ENCODE assay signal across 19 cellular contexts in the genomic region with DNA sequence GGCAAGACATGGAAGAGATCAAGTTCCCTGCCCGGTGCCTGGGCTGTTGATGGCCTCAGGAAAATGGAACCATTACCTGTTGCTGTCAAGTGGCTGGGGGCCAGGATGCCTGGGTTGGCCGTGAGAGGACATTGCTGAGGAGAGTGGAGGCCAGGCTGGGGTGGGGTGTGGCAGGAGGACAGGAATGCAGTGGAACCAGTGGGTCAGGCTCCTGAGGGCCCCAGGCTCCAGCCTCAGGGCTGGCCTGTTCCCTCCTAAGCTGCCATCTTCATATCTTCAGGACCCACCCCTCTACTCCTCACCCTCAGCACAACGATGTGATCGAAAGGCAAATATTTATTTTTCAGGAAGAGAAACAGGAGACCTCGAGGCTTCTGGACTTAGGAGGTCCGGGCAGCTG. TPM values are rescaled to one million over a fixed set of nuclear protein-coding genes. Genes with fewer than 3 reads are reported as not detected.
DNase-seq lines count a peak whose midpoint lies in the region; FAIRE-seq and TF ChIP-seq lines count a peak whose summit lies in the region.
"Had no signal": no experiment of that assay in that cellular context is flagged by ENCODE, and none has a peak within 500 bp of the region (broad histone marks: within the 10 kb centered on the region; RNA-seq: fewer than 3 reads in every experiment).

No MANE protein-coding gene starts in this region.

- DNase-seq in ELF-1 (ENCODE audit: low read depth, low spot score) (peak; percentile 88), keratinocyte (ENCODE audit: low read depth, low spot score) (no peak), smooth muscle cell (lab: John Stamatoyannopoulos, UW; ENCODE audit: unreplicated experiment) (no peak), NOMO-1 treated with DMSO at 0.1 percent for 48 hours (lab: John Stamatoyannopoulos, UW; ENCODE audit: unreplicated experiment) (no peak), endodermal cell (no peak), SJCRH30 (no peak)
- DNase-seq: activated CD4-positive, alpha-beta T cell treated with anti-CD3 and anti-CD28 coated beads, Interleukin-2, amount 10 ng/mL, durations not matched to agents 7 days and 5 days; adrenal gland; DND-41; mesendoderm; natural killer cell; NCI-H2107; NCI-H524 treated with DMSO at 0.1 percent for 48 hours; sigmoid colon; SW 1271 had no signal

- 94% methylated on average over 6 of the region's 6 CpGs for WGBS in smooth muscle cell (ENCODE audit: low lambda C conversion rate)
- WGBS in endodermal cell (ENCODE audit: insufficient coverage in 1 of 2, insufficient read length in 1 of 2), 2 experiments = 93 to 94% methylated on average over 3 to 6 of the region's 6 CpGs

- H3K27me3 Mint-ChIP-seq in endodermal cell (ENCODE audit: insufficient read depth) = peaks cover 3% of the 10 kb centered on the region
- H3K27me3 Mint-ChIP-seq: activated CD4-positive, alpha-beta T cell treated with anti-CD3 and anti-CD28 coated beads, Interleukin-2, amount 10 ng/mL, durations not matched to agents 7 days and 5 days had no signal

- H3K36me3 ChIP-seq in keratinocyte (ENCODE audit: control insufficient read depth in 2 of 2, extremely low read depth in 1 of 2, insufficient read depth in 2 of 2, low read length in 2 of 2) = peaks cover 0 to 4% of the 10 kb centered on the region in 2 experiments
- no peaks in the 10 kb centered on the region for H3K36me3 ChIP-seq in smooth muscle cell (ENCODE audit: low read depth)
- no peaks in the 10 kb centered on the region for H3K36me3 ChIP-seq in endodermal cell (ENCODE audit: control insufficient read depth, insufficient read depth, low read length)
- H3K36me3 ChIP-seq in SJCRH30 = peaks cover 3% of the 10 kb centered on the region; the same call in 1 of the 2 replicates

- H3K4me1 ChIP-seq in keratinocyte (ENCODE audit: control insufficient read depth, extremely low read depth, insufficient read depth, low read length) (no peaks in the 10 kb centered on the region), smooth muscle cell (ENCODE audit: low read depth) (peaks cover 19% of the 10 kb centered on the region), endodermal cell (ENCODE audit: control insufficient read depth, insufficient read depth, low read length) (no peaks in the 10 kb centered on the region), SJCRH30 (no peaks in the 10 kb centered on the region)
- H3K4me1 ChIP-seq: adrenal gland, sigmoid colon had no signal

- no peak for FAIRE-seq in keratinocyte (lab: Jason Lieb, UNC)
- FAIRE-seq: endothelial cell of umbilical vein had no signal

- H4K20me1 ChIP-seq in keratinocyte (ENCODE audit: control insufficient read depth, extremely low read depth, insufficient read depth, low read length) (no peaks in the 10 kb centered on the region), smooth muscle cell (ENCODE audit: low read depth) (peaks cover 99% of the 10 kb centered on the region)

- H3K4me2 ChIP-seq in keratinocyte (ENCODE audit: control insufficient read depth, extremely low read depth, insufficient read depth, low read depth, low read length) (peak overlapping the region; percentile 8), smooth muscle cell (peak overlapping the region; percentile 24)

- peaks cover 21% of the 10 kb centered on the region for H3K36me3 Mint-ChIP-seq in endodermal cell (ENCODE audit: low read depth)

- dilution Hi-C loops in keratinocyte (cut with MboI; ENCODE audit: extremely low pct_ligation_motif_present, low sequenced_read_pairs) = no loop called here

- H3K4me1 Mint-ChIP-seq in endodermal cell = no peaks in the 10 kb centered on the region
- H3K4me1 Mint-ChIP-seq: activated CD4-positive, alpha-beta T cell treated with anti-CD3 and anti-CD28 coated beads, Interleukin-2, amount 10 ng/mL, durations not matched to agents 7 days and 5 days; natural killer cell had no signal

- H2AFZ ChIP-seq in keratinocyte (ENCODE audit: control insufficient read depth, low read length) = no peak overlapping the region
- no peak overlapping the region for H2AFZ ChIP-seq in smooth muscle cell (ENCODE audit: low read depth)

- peak; percentile 24; the same call in 1 of the 2 replicates for TF ChIP-seq RAD21 in Ishikawa (IDR thresholded peaks at IDR 0.05; ENCODE audit: low read depth)

- H3K9ac ChIP-seq in keratinocyte (ENCODE audit: control insufficient read depth, extremely low read depth, insufficient read depth, low read length) (no peak overlapping the region), smooth muscle cell (ENCODE audit: low read depth) (no peak overlapping the region), endodermal cell (ENCODE audit: extremely low read depth, low read length, poor library complexity, severe bottlenecking) (no peak overlapping the region)

- no peak overlapping the region for H3K4me3 ChIP-seq in keratinocyte (ENCODE audit: control insufficient read depth in 2 of 3, extremely low read depth in 1 of 3, insufficient read depth in 2 of 3, low read depth in 1 of 3, low read length in 3 of 3)
- no peak overlapping the region for H3K4me3 ChIP-seq in smooth muscle cell
- H3K4me3 ChIP-seq in endodermal cell (ENCODE audit: low read length) = no peak overlapping the region
- H3K4me3 ChIP-seq in SJCRH30 = no peak overlapping the region
- H3K4me3 ChIP-seq: adrenal gland, sigmoid colon, thoracic aorta had no signal

- TF ChIP-seq CTCF in keratinocyte (optimal IDR thresholded peaks at IDR 0.05 in 1 of 3, IDR thresholded peaks at IDR 0.05 in 1 of 3, conservative IDR thresholded peaks at IDR 0.05 in 1 of 3; ENCODE audit: extremely low read depth in 1 of 3, insufficient read depth in 2 of 3, low read length in 3 of 3) (no peak), smooth muscle cell (IDR thresholded peaks at IDR 0.05; ENCODE audit: borderline replicate concordance, insufficient read depth, poor library complexity, severe bottlenecking) (no peak), endodermal cell (conservative IDR thresholded peaks at IDR 0.05) (no peak)

- H3K79me2 ChIP-seq in keratinocyte (ENCODE audit: control insufficient read depth, insufficient read depth, low read length) (no peaks in the 10 kb centered on the region), smooth muscle cell (ENCODE audit: low read depth) (peaks cover 78% of the 10 kb centered on the region)

- peaks cover 39% of the 10 kb centered on the region for H3F3A ChIP-seq in smooth muscle cell (ENCODE audit: low read depth)

- TF ChIP-seq EP300 in Ishikawa (IDR thresholded peaks at IDR 0.05; ENCODE audit: borderline replicate concordance) = peak; percentile 78

- H3K9me1 ChIP-seq in keratinocyte (ENCODE audit: control insufficient read depth, extremely low read depth, insufficient read depth, low read length) = no peaks in the 10 kb centered on the region

- no peak overlapping the region for H3K27ac Mint-ChIP-seq in endodermal cell
- H3K27ac Mint-ChIP-seq: activated CD4-positive, alpha-beta T cell treated with anti-CD3 and anti-CD28 coated beads, Interleukin-2, amount 10 ng/mL, durations not matched to agents 7 days and 5 days; activated T-helper 2 cell treated with anti-CD3 and anti-CD28 coated beads, Interferon-gamma antibody, Interleukin-2, Interleukin-4, amounts not matched to agents 10 μg/mL and 5 μg/mL and 100 μg/mL, durations not matched to agents 14 hours and 24 hours and 36 hours; natural killer cell had no signal

- H3K9me3 Mint-ChIP-seq in endodermal cell = peaks cover under 1% of the 10 kb centered on the region
- H3K9me3 Mint-ChIP-seq: activated T-helper 2 cell treated with anti-CD3 and anti-CD28 coated beads, Interferon-gamma antibody, Interleukin-2, Interleukin-4, amounts not matched to agents 10 μg/mL and 5 μg/mL and 100 μg/mL, durations not matched to agents 14 hours and 24 hours and 36 hours; natural killer cell had no signal

- H3K27me3 ChIP-seq in keratinocyte (ENCODE audit: control insufficient read depth, extremely low read depth, insufficient read depth, low read length) (no peaks in the 10 kb centered on the region), smooth muscle cell (ENCODE audit: low read depth) (no peaks in the 10 kb centered on the region), endodermal cell (ENCODE audit: control insufficient read depth, insufficient read depth, low read length, poor library complexity, severe bottlenecking) (no peaks in the 10 kb centered on the region), SJCRH30 (no peaks in the 10 kb centered on the region)
- H3K27me3 ChIP-seq: adrenal gland, sigmoid colon had no signal

- H3K27ac ChIP-seq in keratinocyte (ENCODE audit: control insufficient read depth, insufficient read depth, low read length) = no peak overlapping the region
- H3K27ac ChIP-seq in smooth muscle cell (ENCODE audit: low read depth) = peak overlapping the region; percentile 30
- H3K27ac ChIP-seq in endodermal cell (ENCODE audit: low read depth, low read length) = no peak overlapping the region
- no peak overlapping the region for H3K27ac ChIP-seq in SJCRH30
- H3K27ac ChIP-seq: adrenal gland, sigmoid colon, thoracic aorta had no signal

- no peak overlapping the region for H3K4me3 Mint-ChIP-seq in endodermal cell
- H3K4me3 Mint-ChIP-seq: activated CD4-positive, alpha-beta T cell treated with anti-CD3 and anti-CD28 coated beads, Interleukin-2, amount 10 ng/mL, durations not matched to agents 7 days and 5 days; natural killer cell had no signal

- H3K9me3 ChIP-seq in keratinocyte (ENCODE audit: control insufficient read depth, low read depth, low read length) (no peaks in the 10 kb centered on the region), smooth muscle cell (replicated peaks; ENCODE audit: low read depth) (no peaks in the 10 kb centered on the region), endodermal cell (ENCODE audit: control insufficient read depth, low read length) (no peaks in the 10 kb centered on the region), SJCRH30 (replicated peaks) (no peaks in the 10 kb centered on the region)
- H3K9me3 ChIP-seq: adrenal gland, sigmoid colon, thoracic aorta had no signal

RNA-seq across cellular contexts. Expression of a gene that starts 8.5 kb away (rescaled TPM):
- polyA plus RNA-seq in keratinocyte (13.5 to 16.3 TPM (median 15.7 TPM) in 3 replicates), smooth muscle cell (65.9 and 81.1 TPM in 2 replicates)
- polyA plus RNA-seq in keratinocyte (2011; ENCODE audit: low read depth) = 72.9 TPM
- polyA plus RNA-seq in keratinocyte (2011; cell fraction: cytosol; rRNA removed) = 9.4 and 21.3 TPM in 2 replicates
- polyA plus RNA-seq in keratinocyte (2011; cell fraction: nucleus; rRNA removed) = 33.1 and 41.6 TPM in 2 replicates
- 23.9 and 110 TPM in 2 replicates for polyA plus RNA-seq in keratinocyte (2012; ENCODE audit: low replicate concordance)
- polyA minus RNA-seq in keratinocyte = 4.7 to 16.4 TPM (median 8.6 TPM) in 3 replicates
- 17.8 TPM for polyA minus RNA-seq in keratinocyte (2011; cell fraction: cytosol; rRNA and poly(A)+ RNA removed)
- polyA minus RNA-seq in keratinocyte (2011; cell fraction: nucleus; rRNA and poly(A)+ RNA removed) = 6.4 and 7.8 TPM in 2 replicates
- total RNA-seq in smooth muscle cell (32.3 and 37.5 TPM in 2 replicates), endodermal cell (10 to 100 TPM; 42.0 to 57.2 TPM)
- 39.8 TPM for polyA plus RNA-seq in endodermal cell (2013, experiment 1 of 2)
- polyA plus RNA-seq in endodermal cell (2013, experiment 2 of 2) = 36.9 TPM
- total RNA-seq in SJCRH30 (2014; rRNA removed; shearing (Covaris generic)) = 10.3 and 13.0 TPM in 2 replicates

RNA-seq across cellular contexts. Expression of a gene that starts 8.8 kb away (rescaled TPM):
- 0.68 to 1.8 TPM (median 1.1 TPM) in 3 replicates for polyA plus RNA-seq in keratinocyte
- 4.8 TPM for polyA plus RNA-seq in keratinocyte (2011; ENCODE audit: low read depth)
- 0.39 and 0.58 TPM in 2 replicates for polyA plus RNA-seq in keratinocyte (2011; cell fraction: cytosol; rRNA removed)
- 3.9 and 4.6 TPM in 2 replicates for polyA plus RNA-seq in keratinocyte (2011; cell fraction: nucleus; rRNA removed)
- 0.56 and 12.1 TPM in 2 replicates for polyA plus RNA-seq in keratinocyte (2012; ENCODE audit: low replicate concordance)
- 0.54 to 1.8 TPM (median 0.76 TPM) in 3 replicates for polyA minus RNA-seq in keratinocyte
- polyA minus RNA-seq in keratinocyte (2011; cell fraction: cytosol; rRNA and poly(A)+ RNA removed) = not detected
- 0.62 and 1.2 TPM in 2 replicates for polyA minus RNA-seq in keratinocyte (2011; cell fraction: nucleus; rRNA and poly(A)+ RNA removed)
- 0.85 TPM in 1 of 2 replicates, not detected in the other for total RNA-seq in smooth muscle cell
- 13.4 and 17.1 TPM in 2 replicates for polyA plus RNA-seq in smooth muscle cell
- total RNA-seq in endodermal cell = 1 to 10 TPM; 2.7 to 6.5 TPM
- polyA plus RNA-seq in endodermal cell (2013, experiment 1 of 2) = 5.8 TPM
- polyA plus RNA-seq in endodermal cell (2013, experiment 2 of 2) = 4.1 TPM
- 1.0 and 1.1 TPM in 2 replicates for total RNA-seq in SJCRH30 (2014; rRNA removed; shearing (Covaris generic))

RNA-seq across cellular contexts. Expression of a gene that starts 12.8 kb away (rescaled TPM):
- polyA plus RNA-seq in keratinocyte (0.06 to 0.18 TPM (median 0.18 TPM) in 3 replicates), smooth muscle cell (0.50 and 1.6 TPM in 2 replicates)
- 0.77 TPM for polyA plus RNA-seq in keratinocyte (2011; ENCODE audit: low read depth)
- polyA plus RNA-seq in keratinocyte (2011; cell fraction: cytosol; rRNA removed) = 0.04 and 0.16 TPM in 2 replicates
- 0.32 and 0.61 TPM in 2 replicates for polyA plus RNA-seq in keratinocyte (2011; cell fraction: nucleus; rRNA removed)
- polyA plus RNA-seq in keratinocyte (2012; ENCODE audit: low replicate concordance) = 0.31 and 0.71 TPM in 2 replicates
- polyA minus RNA-seq in keratinocyte = 0.13 TPM in 1 of 3 replicates, not detected in the others
- polyA minus RNA-seq in keratinocyte (2011; cell fraction: cytosol; rRNA and poly(A)+ RNA removed) = not detected
- polyA minus RNA-seq in keratinocyte (2011; cell fraction: nucleus; rRNA and poly(A)+ RNA removed) = not detected in 2 replicates
- total RNA-seq in smooth muscle cell (0.13 and 2.0 TPM in 2 replicates), endodermal cell (1 to 10 TPM; 3.0 to 6.3 TPM)
- 3.4 TPM for polyA plus RNA-seq in endodermal cell (2013, experiment 1 of 2)
- 3.1 TPM for polyA plus RNA-seq in endodermal cell (2013, experiment 2 of 2)
- total RNA-seq in SJCRH30 (2014; rRNA removed; shearing (Covaris generic)) = 0.18 and 0.73 TPM in 2 replicates

RNA-seq across cellular contexts. Expression of a gene that starts 18.5 kb away (rescaled TPM):
- polyA plus RNA-seq in keratinocyte = 42.0 to 64.9 TPM (median 60.8 TPM) in 3 replicates
- 17.1 TPM for polyA plus RNA-seq in keratinocyte (2011; ENCODE audit: low read depth)
- 39.8 and 53.0 TPM in 2 replicates for polyA plus RNA-seq in keratinocyte (2011; cell fraction: cytosol; rRNA removed)
- 29.3 and 44.4 TPM in 2 replicates for polyA plus RNA-seq in keratinocyte (2011; cell fraction: nucleus; rRNA removed)
- polyA plus RNA-seq in keratinocyte (2012; ENCODE audit: low replicate concordance) = 35.7 and 38.6 TPM in 2 replicates
- 14.6 to 78.5 TPM (median 33.3 TPM) in 3 replicates for polyA minus RNA-seq in keratinocyte
- polyA minus RNA-seq in keratinocyte (2011; cell fraction: cytosol; rRNA and poly(A)+ RNA removed) = 35.3 TPM
- 5.7 and 9.9 TPM in 2 replicates for polyA minus RNA-seq in keratinocyte (2011; cell fraction: nucleus; rRNA and poly(A)+ RNA removed)
- 34.4 and 60.3 TPM in 2 replicates for total RNA-seq in smooth muscle cell
- polyA plus RNA-seq in smooth muscle cell = 20.3 and 22.3 TPM in 2 replicates
- total RNA-seq in endodermal cell = 10 to 100 TPM; 53.8 to 62.0 TPM
- polyA plus RNA-seq in endodermal cell (2013, experiment 1 of 2) = 72.1 TPM
- polyA plus RNA-seq in endodermal cell (2013, experiment 2 of 2) = 60.5 TPM
- 25.8 and 31.6 TPM in 2 replicates for total RNA-seq in SJCRH30 (2014; rRNA removed; shearing (Covaris generic))

RNA-seq across cellular contexts. Expression of a gene that starts 28.7 kb away (rescaled TPM):
- polyA plus RNA-seq in keratinocyte = 124 to 188 TPM (median 167 TPM) in 3 replicates
- 101 TPM for polyA plus RNA-seq in keratinocyte (2011; ENCODE audit: low read depth)
- polyA plus RNA-seq in keratinocyte (2011; cell fraction: cytosol; rRNA removed) = 113 and 148 TPM in 2 replicates
- polyA plus RNA-seq in keratinocyte (2011; cell fraction: nucleus; rRNA removed) = 120 and 128 TPM in 2 replicates
- 113 and 135 TPM in 2 replicates for polyA plus RNA-seq in keratinocyte (2012; ENCODE audit: low replicate concordance)
- 294 to 472 TPM (median 388 TPM) in 3 replicates for polyA minus RNA-seq in keratinocyte
- 300 TPM for polyA minus RNA-seq in keratinocyte (2011; cell fraction: cytosol; rRNA and poly(A)+ RNA removed)
- polyA minus RNA-seq in keratinocyte (2011; cell fraction: nucleus; rRNA and poly(A)+ RNA removed) = 58.5 and 62.4 TPM in 2 replicates
- 90.2 and 111 TPM in 2 replicates for total RNA-seq in smooth muscle cell
- polyA plus RNA-seq in smooth muscle cell = 208 and 224 TPM in 2 replicates
- total RNA-seq in endodermal cell = 100 to 1,000 TPM; 150 to 151 TPM
- polyA plus RNA-seq in endodermal cell (2013, experiment 1 of 2) = 140 TPM
- 132 TPM for polyA plus RNA-seq in endodermal cell (2013, experiment 2 of 2)
- total RNA-seq in SJCRH30 (2014; rRNA removed; shearing (Covaris generic)) = 96.7 and 99.4 TPM in 2 replicates
